ENCODE assay signal across 1 cellular context in genomic region chr16:50498756-50499155, GRCh38.
TF ChIP-seq lines count a peak whose summit lies in the region.

No MANE protein-coding gene starts in this region.

TF ChIP-seq in HepG2, 621 proteins besides CTCF, POLR2A, EP300 and RAD21:
- TF ChIP-seq ZFY (CRISPR knock-in tag; IDR thresholded peaks at IDR 0.05) (no peak), FOXM1 (CRISPR knock-in tag; IDR thresholded peaks at IDR 0.05) (no peak), SRF (IDR thresholded peaks at IDR 0.05; ENCODE audit: low read depth, low read length) (peak; percentile 63; the same call in 1 of the 2 replicates), MLLT10 (CRISPR knock-in tag; IDR thresholded peaks at IDR 0.05) (no peak), HNF4A (CRISPR knock-in tag; IDR thresholded peaks at IDR 0.05) (peak; percentile 20; the same call in 1 of the 2 replicates), MNT (IDR thresholded peaks at IDR 0.05) (no peak)
